ENCODE assay signal across 24 cellular contexts in genomic region chr1:99327357-99327756, GRCh38.
DNase-seq lines count a peak whose midpoint lies in the region; ATAC-seq and TF ChIP-seq lines count a peak whose summit lies in the region.
"Had no signal": no experiment of that assay in that cellular context is flagged by ENCODE, and none has a peak within 500 bp of the region (broad histone marks: within the 10 kb centered on the region; RNA-seq: fewer than 3 reads in every experiment).

No MANE protein-coding gene starts in this region.

- no peak overlapping the region for H3K4me3 Mint-ChIP-seq in Calu3 (ENCODE audit: low read depth, unreplicated experiment)
- H3K4me3 Mint-ChIP-seq in H9: no peak overlapping the region
- H3K4me3 Mint-ChIP-seq: activated CD4-positive, alpha-beta memory T cell treated with anti-CD3 and anti-CD28 coated beads for 36 hours; activated naive CD4-positive, alpha-beta T cell treated with anti-CD3 and anti-CD28 coated beads for 36 hours; activated T-cell treated with anti-CD3 and anti-CD28 coated beads, Interleukin-2, amount 50 U/mL, for 24 hours; CD4-positive, alpha-beta T cell; central memory CD8-positive, alpha-beta T cell; T-helper 1 cell treated with Interleukin-12 subunit alpha and Interleukin-12 subunit beta and Interleukin-4 antibody, amounts not matched to agents 30 μg/mL and 1 μg/mL, for 36 hours had no signal

- H3K4me3 ChIP-seq in iPS-20b (ENCODE audit: low read length) (no peak overlapping the region), upper lobe of left lung (no peak overlapping the region)
- H3K4me3 ChIP-seq: gastrocnemius medialis, GM23248, right atrium auricular region, SJCRH30 had no signal

- CTCF ChIA-PET in Calu3 (lab: Charles Lee): no interaction called here

- H3K4me2 ChIP-seq in H9 (ENCODE audit: insufficient read depth, insufficient read length, low read length): peak overlapping the region; percentile 0

- no peaks in the 10 kb centered on the region for H3K4me1 Mint-ChIP-seq in Calu3 (ENCODE audit: low read depth, unreplicated experiment)
- H3K4me1 Mint-ChIP-seq in H9: peaks cover 26 to 30% of the 10 kb centered on the region in 2 experiments
- H3K4me1 Mint-ChIP-seq: central memory CD8-positive, alpha-beta T cell had no signal

- intact Hi-C loops in Calu3 (cut with micrococcal nuclease; ENCODE audit: unreplicated experiment): no loop called here

- H3K9me3 ChIP-seq in H9 (ENCODE audit: control insufficient read depth, low read depth, low read length): no peaks in the 10 kb centered on the region
- H3K9me3 ChIP-seq in iPS-20b (ENCODE audit: insufficient read depth, low read depth, low read length): no peaks in the 10 kb centered on the region
- H3K9me3 ChIP-seq in upper lobe of left lung: no peaks in the 10 kb centered on the region
- H3K9me3 ChIP-seq: gastrocnemius medialis, right atrium auricular region, SJCRH30 had no signal

- no peak overlapping the region for H2BK12ac ChIP-seq in H9 (ENCODE audit: insufficient read length, low read depth, low read length)

- H3K23me2 ChIP-seq in H9 (ENCODE audit: insufficient read length, low read depth, low read length, poor library complexity, severe bottlenecking): no peaks in the 10 kb centered on the region

- ATAC-seq in GM21515 (IDR thresholded peaks at IDR 0.05; ENCODE audit: unreplicated experiment) (no peak), upper lobe of left lung (ENCODE audit: low FRiP score in 2 of 2) (no peak)
- ATAC-seq: esophagus mucosa, gastrocnemius medialis had no signal

- peak; percentile 30 for DNase-seq in Calu3
- DNase-seq in H9: peak; percentile 31
- DNase-seq in NCI-H510A (lab: John Stamatoyannopoulos, UW): peak; percentile 27
- DNase-seq in SIG-M5 treated with dmso at 0.1 percent for 504 hours (lab: John Stamatoyannopoulos, UW; ENCODE audit: unreplicated experiment): no peak
- DNase-seq in occipital lobe (lab: John Stamatoyannopoulos, UW): no peak
- no peak for DNase-seq in upper lobe of left lung
- DNase-seq: activated CD4-positive, alpha-beta memory T cell treated with anti-CD3 and anti-CD28 coated beads for 36 hours; activated naive CD4-positive, alpha-beta T cell treated with anti-CD3 and anti-CD28 coated beads for 36 hours; activated T-cell treated with anti-CD3 and anti-CD28 coated beads, Interleukin-2, amount 50 U/mL, for 24 hours; CD4-positive, alpha-beta T cell; gastrocnemius medialis; GM23248; Kasumi-1; NCI-H187; nucleus accumbens; SJCRH30; stimulated activated CD4-positive, alpha-beta T cell treated with anti-CD3 and anti-CD28 coated beads, Interleukin-12 subunit alpha, Interleukin-12 subunit beta, amount 100 ng/mL, for 4 hours; WERI-Rb-1 had no signal

- H3K9me3 Mint-ChIP-seq in Calu3 (ENCODE audit: low read depth, unreplicated experiment): no peaks in the 10 kb centered on the region
- H3K9me3 Mint-ChIP-seq in H9: no peaks in the 10 kb centered on the region
- H3K9me3 Mint-ChIP-seq: activated CD4-positive, alpha-beta memory T cell treated with anti-CD3 and anti-CD28 coated beads for 36 hours; activated naive CD4-positive, alpha-beta T cell treated with anti-CD3 and anti-CD28 coated beads for 36 hours; activated T-cell treated with anti-CD3 and anti-CD28 coated beads, Interleukin-2, amount 50 U/mL, for 24 hours; CD4-positive, alpha-beta T cell; central memory CD8-positive, alpha-beta T cell had no signal

- no peak overlapping the region for H2BK5ac ChIP-seq in H9 (ENCODE audit: insufficient read length, low read length)

- no peak overlapping the region for H3K27ac ChIP-seq in H9 (ENCODE audit: insufficient read length, low read depth, low read length)
- no peak overlapping the region for H3K27ac ChIP-seq in iPS-20b (ENCODE audit: low read length)
- H3K27ac ChIP-seq in upper lobe of left lung: no peak overlapping the region
- H3K27ac ChIP-seq: gastrocnemius medialis, GM23248, right atrium auricular region, WERI-Rb-1 had no signal

- no peak overlapping the region for H4K5ac ChIP-seq in H9 (ENCODE audit: insufficient read length, low read depth, low read length)

- H4K8ac ChIP-seq in H9 (replicated peaks; ENCODE audit: insufficient read length, low read depth, low read length): no peak overlapping the region

- TF ChIP-seq CTCF in Calu3 (IDR thresholded peaks at IDR 0.05; ENCODE audit: unreplicated experiment) (no peak), H9 (conservative IDR thresholded peaks at IDR 0.05) (no peak), upper lobe of left lung (IDR thresholded peaks at IDR 0.05) (no peak)

- no peak overlapping the region for H2BK15ac ChIP-seq in H9 (ENCODE audit: low read depth, low read length)

- H3K36me3 ChIP-seq in iPS-20b (ENCODE audit: insufficient read depth, low read depth, low read length) (no peaks in the 10 kb centered on the region), upper lobe of left lung (no peaks in the 10 kb centered on the region)
- H3K36me3 ChIP-seq: gastrocnemius medialis, right atrium auricular region, SJCRH30, WERI-Rb-1 had no signal

- H4K20me1 ChIP-seq in H9 (ENCODE audit: control insufficient read depth, insufficient read depth, insufficient read length): no peaks in the 10 kb centered on the region

- H3T11ph ChIP-seq in H9 (ENCODE audit: low read length): peak overlapping the region; percentile 10

- H3K56ac ChIP-seq in H9 (ENCODE audit: insufficient read length, low read depth, low read length): no peak overlapping the region

- H3K27ac Mint-ChIP-seq in Calu3 (ENCODE audit: unreplicated experiment) (no peak overlapping the region), H9 (peak overlapping the region in 1 of 3 experiments; percentile 70; a peak in 2 of 7 replicates)
- H3K27ac Mint-ChIP-seq: activated CD4-positive, alpha-beta memory T cell treated with anti-CD3 and anti-CD28 coated beads for 36 hours; activated naive CD4-positive, alpha-beta T cell treated with anti-CD3 and anti-CD28 coated beads for 36 hours; activated T-cell treated with anti-CD3 and anti-CD28 coated beads, Interleukin-2, amount 50 U/mL, for 24 hours; CD4-positive, alpha-beta T cell; T-helper 1 cell treated with Interleukin-12 subunit alpha and Interleukin-12 subunit beta and Interleukin-4 antibody, amounts not matched to agents 30 μg/mL and 1 μg/mL, for 36 hours had no signal

- H3K14ac ChIP-seq in H9 (ENCODE audit: insufficient read depth, low read length): no peak overlapping the region; the same call in 1 of the 2 replicates

- no peak for TF ChIP-seq EP300 in upper lobe of left lung (IDR thresholded peaks at IDR 0.05)

- TF ChIP-seq POLR2A in upper lobe of left lung (IDR thresholded peaks at IDR 0.05): no peak

- H3K36me3 Mint-ChIP-seq in Calu3 (ENCODE audit: insufficient read depth, unreplicated experiment) (no peaks in the 10 kb centered on the region), H9 (ENCODE audit: insufficient read depth in 1 of 3, low read depth in 3 of 3) (no peaks in the 10 kb centered on the region; a peak in 1 of 7 replicates)
- H3K36me3 Mint-ChIP-seq: activated CD4-positive, alpha-beta memory T cell treated with anti-CD3 and anti-CD28 coated beads for 36 hours had no signal

- no CpG with 5 or more reads among the region's 3 CpGs for WGBS in H9 (ENCODE audit: extremely low coverage, insufficient read length, low lambda C conversion rate)
- WGBS in upper lobe of left lung, 2 donors: 60 to 75% methylated on average over 3 of the region's 3 CpGs

- no peak overlapping the region for H2AFZ ChIP-seq in H9 (ENCODE audit: low read length)
- H2AFZ ChIP-seq: GM23248 had no signal

- no peak overlapping the region for H2BK20ac ChIP-seq in H9 (ENCODE audit: low read depth, low read length, poor library complexity, severe bottlenecking)

- H2AK5ac ChIP-seq in H9 (ENCODE audit: insufficient read length, low read length): no peak overlapping the region

- H3K4me1 ChIP-seq in H9 (ENCODE audit: insufficient read depth, low read length): peaks cover 2% of the 10 kb centered on the region; the same call in 1 of the 2 replicates
- H3K4me1 ChIP-seq in iPS-20b (ENCODE audit: insufficient read depth, low read length): peaks cover 11% of the 10 kb centered on the region
- H3K4me1 ChIP-seq in upper lobe of left lung: no peaks in the 10 kb centered on the region
- H3K4me1 ChIP-seq: gastrocnemius medialis, right atrium auricular region had no signal

- H3K27me3 Mint-ChIP-seq in Calu3 (ENCODE audit: unreplicated experiment): no peaks in the 10 kb centered on the region
- H3K27me3 Mint-ChIP-seq in H9 (ENCODE audit: low read depth): no peaks in the 10 kb centered on the region
- H3K27me3 Mint-ChIP-seq: activated CD4-positive, alpha-beta memory T cell treated with anti-CD3 and anti-CD28 coated beads for 36 hours; activated T-cell treated with anti-CD3 and anti-CD28 coated beads, Interleukin-2, amount 50 U/mL, for 24 hours; central memory CD8-positive, alpha-beta T cell had no signal

- no peaks in the 10 kb centered on the region for H3K79me2 ChIP-seq in H9 (ENCODE audit: insufficient read depth, low read length)

- no peak overlapping the region for H3K9ac ChIP-seq in H9 (ENCODE audit: extremely low read depth, insufficient read length, low read length)
- peak overlapping the region; percentile 46; the same call in 1 of the 2 replicates for H3K9ac ChIP-seq in iPS-20b (ENCODE audit: low read depth, low read length)
- H3K9ac ChIP-seq: GM23248 had no signal

- H3K27me3 ChIP-seq in H9 (ENCODE audit: insufficient read depth, low read length): no peaks in the 10 kb centered on the region
- H3K27me3 ChIP-seq in iPS-20b (ENCODE audit: insufficient read depth, low read length): no peaks in the 10 kb centered on the region
- H3K27me3 ChIP-seq in upper lobe of left lung: no peaks in the 10 kb centered on the region
- H3K27me3 ChIP-seq: gastrocnemius medialis, right atrium auricular region, SJCRH30 had no signal

- H3K79me1 ChIP-seq in H9 (ENCODE audit: insufficient read depth, low read depth, low read length, poor library complexity, severe bottlenecking): no peaks in the 10 kb centered on the region

- H3K4ac ChIP-seq in H9 (ENCODE audit: low read depth, low read length): no peak overlapping the region; the same call in 1 of the 2 replicates

- H3K18ac ChIP-seq in H9 (ENCODE audit: insufficient read length, low read depth, low read length): no peak overlapping the region

- no peak overlapping the region for H4K91ac ChIP-seq in H9 (ENCODE audit: insufficient read length, low read depth, low read length)

- no peak overlapping the region for H3K23ac ChIP-seq in H9 (ENCODE audit: insufficient read length, low read depth, low read length)

- no peak overlapping the region for H2BK120ac ChIP-seq in H9 (ENCODE audit: low read depth, low read length, poor library complexity, severe bottlenecking)

- BruUV-seq in Calu3 (replicated peaks; lab: Mats Ljungman, UMichigan): no TSS peak

Comparison
In these comparisons a context has a peak if more than half of its experiments do, and no peak if none do; other contexts are left out.
1. DNase-seq: peak in Calu3 (single experiment), H9 (single experiment) and NCI-H510A (single experiment); none in SIG-M5 treated with dmso at 0.1 percent for 504 hours (single experiment), occipital lobe (single experiment) and upper lobe of left lung (0 of 2).